Comparison of ENCODE assay signal across 10 cellular contexts in the genomic region with DNA sequence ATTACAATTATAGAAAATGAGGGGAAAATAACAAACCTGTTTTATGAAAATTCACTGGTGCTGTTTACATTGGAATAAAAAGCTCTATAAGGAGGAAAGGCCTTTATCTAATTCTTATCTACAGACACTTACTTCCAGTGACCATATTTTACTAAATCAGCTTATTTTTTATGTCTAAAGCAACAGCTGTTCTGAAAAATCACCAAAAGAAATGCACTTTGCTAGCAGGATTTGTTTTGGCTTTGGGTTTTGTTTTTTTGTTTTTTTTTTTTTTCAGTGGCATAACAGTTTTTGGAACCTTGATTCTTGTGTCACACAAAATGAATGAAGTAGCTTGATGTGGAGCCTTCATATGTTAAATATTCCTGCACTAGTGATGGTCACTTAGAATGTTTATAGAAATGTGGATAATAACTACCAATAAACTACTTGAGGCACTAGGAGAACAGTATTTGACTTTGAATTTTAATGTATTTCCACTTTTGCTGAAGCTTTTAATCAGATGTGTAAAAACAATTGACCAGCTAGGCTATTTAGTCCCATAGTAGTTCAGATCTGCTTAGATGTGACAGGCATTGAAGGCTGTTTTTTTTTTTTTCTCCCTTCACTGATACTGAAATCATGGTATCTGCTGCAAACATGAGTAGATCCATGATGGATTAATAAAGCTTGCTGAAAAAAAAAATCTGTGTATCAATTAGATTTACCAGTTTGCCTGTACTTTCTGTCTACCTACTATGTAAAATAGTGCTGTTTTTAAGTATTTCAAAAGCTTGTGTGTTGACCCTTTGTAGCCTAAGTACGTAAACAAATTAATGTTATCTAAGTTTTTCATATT. TPM values are rescaled to one million over a fixed set of nuclear protein-coding genes. Genes with fewer than 3 reads are reported as not detected.
A peak's percentile ranks its signal among the peaks of the same experiment; 100 is the strongest.
DNase-seq lines count a peak whose midpoint lies in the region; ATAC-seq, FAIRE-seq and TF ChIP-seq lines count a peak whose summit lies in the region.
"Had no signal": no experiment of that assay in that cellular context is flagged by ENCODE, and none has a peak within 500 bp of the region (broad histone marks: within the 10 kb centered on the region; RNA-seq: fewer than 3 reads in every experiment).

No MANE protein-coding gene starts in this region.

- no peak for ATAC-seq in naive thymus-derived CD4-positive, alpha-beta T cell
- ATAC-seq: mucosa of descending colon had no signal

- H3K79me2 ChIP-seq in endothelial cell of umbilical vein (ENCODE audit: control insufficient read depth, insufficient read depth, low read length) (peaks cover 44% of the 10 kb centered on the region), neural progenitor cell (ENCODE audit: low read depth) (peaks cover 77% of the 10 kb centered on the region)

- H3K27ac ChIP-seq in A673 (ENCODE audit: low read depth, low read length, poor library complexity, severe bottlenecking) (no peak overlapping the region), endothelial cell of umbilical vein (ENCODE audit: insufficient read depth, low read depth, low read length) (no peak overlapping the region), neural progenitor cell (no peak overlapping the region), SJCRH30 (no peak overlapping the region), brain microvascular endothelial cell (no peak overlapping the region)
- no peak overlapping the region for H3K27ac ChIP-seq in naive thymus-derived CD4-positive, alpha-beta T cell (ENCODE audit: low read depth, low read length)

- TF ChIP-seq CTCF in A673 (conservative IDR thresholded peaks at IDR 0.05; ENCODE audit: low read depth, low read length) (no peak), NB4 (IDR thresholded peaks at IDR 0.05; ENCODE audit: low read depth, low read length) (no peak), endothelial cell of umbilical vein (IDR thresholded peaks at IDR 0.05; ENCODE audit: extremely low read depth in 1 of 2, insufficient read depth in 1 of 2, low read depth in 1 of 2, low read length in 2 of 2) (no peak), neural progenitor cell (IDR thresholded peaks at IDR 0.05) (no peak), brain microvascular endothelial cell (IDR thresholded peaks at IDR 0.05; ENCODE audit: low read depth, low read length, missing control alignments) (no peak)

- no peaks in the 10 kb centered on the region for H3K9me3 ChIP-seq in A673 (ENCODE audit: low read depth, low read length, poor library complexity, severe bottlenecking)
- H3K9me3 ChIP-seq in endothelial cell of umbilical vein (replicated peaks; ENCODE audit: control insufficient read depth, insufficient read depth, low read length) = no peaks in the 10 kb centered on the region
- no peaks in the 10 kb centered on the region for H3K9me3 ChIP-seq in neural progenitor cell (ENCODE audit: low read depth)
- no peaks in the 10 kb centered on the region for H3K9me3 ChIP-seq in SJCRH30 (replicated peaks)
- H3K9me3 ChIP-seq in naive thymus-derived CD4-positive, alpha-beta T cell (ENCODE audit: control insufficient read depth in 2 of 3, low read length in 3 of 3) = no peaks in the 10 kb centered on the region
- H3K9me3 ChIP-seq: mucosa of descending colon had no signal

- in situ Hi-C loops in brain microvascular endothelial cell (cut with HindIII; ENCODE audit: low pct_ligation_motif_present, low sequenced_read_pairs) = no loop called here

- H3K4me1 ChIP-seq in A673 (ENCODE audit: insufficient read depth, low read length, poor library complexity, severe bottlenecking) = peaks cover 11% of the 10 kb centered on the region
- H3K4me1 ChIP-seq in endothelial cell of umbilical vein (ENCODE audit: control insufficient read depth, extremely low read depth, insufficient read depth, low read length) = peaks cover 18% of the 10 kb centered on the region
- H3K4me1 ChIP-seq in neural progenitor cell = peaks cover 27% of the 10 kb centered on the region
- peaks cover 4% of the 10 kb centered on the region for H3K4me1 ChIP-seq in SJCRH30
- H3K4me1 ChIP-seq in naive thymus-derived CD4-positive, alpha-beta T cell (ENCODE audit: control insufficient read depth in 2 of 2, insufficient read depth in 2 of 2, low read length in 2 of 2) = peaks cover 5 to 14% of the 10 kb centered on the region in 2 donors

- no peak overlapping the region for H2AFZ ChIP-seq in endothelial cell of umbilical vein (ENCODE audit: low read depth, low read length)
- no peak overlapping the region for H2AFZ ChIP-seq in neural progenitor cell (replicated peaks)

- FAIRE-seq in endothelial cell of umbilical vein (lab: Jason Lieb, UNC) = no peak

- H3K9me1 ChIP-seq in endothelial cell of umbilical vein (replicated peaks; ENCODE audit: control insufficient read depth, extremely low read depth, insufficient read depth, low read length) = no peaks in the 10 kb centered on the region

- no peak for DNase-seq in A673 (ENCODE audit: low spot score)
- no peak for DNase-seq in NB4 (ENCODE audit: low read depth)
- DNase-seq in endothelial cell of umbilical vein (ENCODE audit: low read depth, low spot score) = peak; percentile 44
- no peak for DNase-seq in neural progenitor cell (ENCODE audit: low spot score)
- no peak for DNase-seq in SJCRH30
- DNase-seq in brain microvascular endothelial cell = no peak
- DNase-seq in naive thymus-derived CD4-positive, alpha-beta T cell = no peak
- DNase-seq in MV-4-11 (lab: John Stamatoyannopoulos, UW) = no peak
- DNase-seq: mucosa of descending colon; stimulated activated CD4-positive, alpha-beta T cell treated with anti-CD3 and anti-CD28 coated beads, Interleukin-1b, Interleukin-23, amount 100 ng/mL, for 48 hours had no signal

- H3F3A ChIP-seq in neural progenitor cell (ENCODE audit: low read depth) = peaks cover 21% of the 10 kb centered on the region

- dilution Hi-C loops in endothelial cell of umbilical vein (cut with MboI; ENCODE audit: extremely low pct_ligation_motif_present, low sequenced_read_pairs) = no loop called here

- H3K27me3 Mint-ChIP-seq in neural progenitor cell (ENCODE audit: insufficient read depth, low read depth) = peaks cover 3% of the 10 kb centered on the region
- H3K27me3 Mint-ChIP-seq in naive thymus-derived CD4-positive, alpha-beta T cell = no peaks in the 10 kb centered on the region

- peaks cover 4% of the 10 kb centered on the region for H4K20me1 ChIP-seq in endothelial cell of umbilical vein (replicated peaks; ENCODE audit: control insufficient read depth, extremely low read depth, insufficient read depth, low read length)
- H4K20me1 ChIP-seq in neural progenitor cell (ENCODE audit: low read depth) = peaks cover 8% of the 10 kb centered on the region

- BruUV-seq in A673 (replicated peaks; lab: Mats Ljungman, UMichigan) (no TSS peak), endothelial cell of umbilical vein (replicated peaks; lab: Mats Ljungman, UMichigan) (no TSS peak)

- intact Hi-C loops in A673 (cut with micrococcal nuclease; ENCODE audit: unreplicated experiment) (no loop called here), endothelial cell of umbilical vein (cut with micrococcal nuclease) (no loop called here)
- intact Hi-C loops in naive thymus-derived CD4-positive, alpha-beta T cell (cut with micrococcal nuclease) = no loop called here

- H3K9ac ChIP-seq in endothelial cell of umbilical vein (replicated peaks; ENCODE audit: extremely low read depth, insufficient read depth, low read length) = peak overlapping the region; percentile 12
- H3K9ac ChIP-seq in neural progenitor cell = peak overlapping the region; percentile 6

- peak overlapping the region; percentile 25 for H3K4me3 ChIP-seq in A673 (ENCODE audit: low read depth, low read length, poor library complexity, severe bottlenecking)
- peak overlapping the region; percentile 72 for H3K4me3 ChIP-seq in NB4 (ENCODE audit: low read depth, low read length)
- peak overlapping the region; percentile 9 to 93 (median 85) for H3K4me3 ChIP-seq in endothelial cell of umbilical vein (replicated peaks in 1 of 3; ENCODE audit: insufficient read depth in 1 of 3, low read depth in 1 of 3, low read length in 3 of 3)
- peak overlapping the region; percentile 75 for H3K4me3 ChIP-seq in neural progenitor cell
- no peak overlapping the region for H3K4me3 ChIP-seq in SJCRH30
- H3K4me3 ChIP-seq in brain microvascular endothelial cell (ENCODE audit: low read depth, low read length) = no peak overlapping the region
- no peak overlapping the region for H3K4me3 ChIP-seq in naive thymus-derived CD4-positive, alpha-beta T cell (ENCODE audit: low read length)
- H3K4me3 ChIP-seq: mucosa of descending colon had no signal

- no peaks in the 10 kb centered on the region for H3K27me3 ChIP-seq in A673 (replicated peaks; ENCODE audit: insufficient read depth, low read depth, low read length, poor library complexity)
- no peaks in the 10 kb centered on the region for H3K27me3 ChIP-seq in endothelial cell of umbilical vein (ENCODE audit: control insufficient read depth in 2 of 2, insufficient read depth in 2 of 2, low read length in 2 of 2)
- peaks cover 7% of the 10 kb centered on the region for H3K27me3 ChIP-seq in neural progenitor cell
- H3K27me3 ChIP-seq in SJCRH30 = no peaks in the 10 kb centered on the region
- H3K27me3 ChIP-seq in brain microvascular endothelial cell (replicated peaks) = no peaks in the 10 kb centered on the region
- H3K27me3 ChIP-seq in naive thymus-derived CD4-positive, alpha-beta T cell (ENCODE audit: control insufficient read depth in 2 of 2, insufficient read depth in 2 of 2, low read length in 2 of 2) = no peaks in the 10 kb centered on the region

- H3K4me1 Mint-ChIP-seq in neural progenitor cell = peaks cover 36% of the 10 kb centered on the region
- H3K4me1 Mint-ChIP-seq in naive thymus-derived CD4-positive, alpha-beta T cell = peaks cover 13 to 51% (median 29%) of the 10 kb centered on the region in 7 donors

- H3K36me3 Mint-ChIP-seq in neural progenitor cell = peaks cover 34% of the 10 kb centered on the region
- H3K36me3 Mint-ChIP-seq in naive thymus-derived CD4-positive, alpha-beta T cell = peaks cover 0 to 10% (median 0%) of the 10 kb centered on the region in 5 donors

- CTCF ChIA-PET in A673 (lab: Charles Lee) (no interaction called here), endothelial cell of umbilical vein (lab: Charles Lee) (interaction anchor here (0.7 to 12.2 kb wide), 8 partner anchors 26 to 572 kb away, joined by 3 to 219 read pairs (median 4); no protein-coding TSS in a partner anchor)
- CTCF ChIA-PET in naive thymus-derived CD4-positive, alpha-beta T cell (lab: Charles Lee) = interaction anchor here (0.6 to 1.5 kb wide), 5 partner anchors 49 to 1058 kb away, joined by 3 to 8 read pairs (median 5); no protein-coding TSS in a partner anchor

- H3K4me3 Mint-ChIP-seq in neural progenitor cell = peak overlapping the region; percentile 99
- no peak overlapping the region for H3K4me3 Mint-ChIP-seq in naive thymus-derived CD4-positive, alpha-beta T cell

- peak overlapping the region; percentile 52 for H3K27ac Mint-ChIP-seq in neural progenitor cell
- H3K27ac Mint-ChIP-seq in naive thymus-derived CD4-positive, alpha-beta T cell = peak overlapping the region in 1 of 9 donors; percentile 20

- POLR2A ChIA-PET in A673 (lab: Charles Lee; ENCODE audit: low non-redundant PET) = interaction anchor here (0.7 kb wide), 1 partner anchor 39 kb away, joined by 6 read pairs; no protein-coding TSS in a partner anchor
- POLR2A ChIA-PET in endothelial cell of umbilical vein (lab: Charles Lee) = interaction anchor here (0.7 to 3.0 kb wide), 4 partner anchors 38 to 529 kb away, joined by 4 to 10 read pairs (median 4); no protein-coding TSS in a partner anchor
- POLR2A ChIA-PET in naive thymus-derived CD4-positive, alpha-beta T cell (lab: Charles Lee) = interaction anchor here (0.6 to 0.7 kb wide), 2 partner anchors 24 to 56 kb away, joined by 3 read pairs; no protein-coding TSS in a partner anchor

- H3K36me3 ChIP-seq in A673 (ENCODE audit: insufficient read depth, low read length, poor library complexity, severe bottlenecking) = no peaks in the 10 kb centered on the region
- H3K36me3 ChIP-seq in endothelial cell of umbilical vein (ENCODE audit: control insufficient read depth in 2 of 2, extremely low read depth in 1 of 2, insufficient read depth in 2 of 2, low read length in 2 of 2) = no peaks in the 10 kb centered on the region
- no peaks in the 10 kb centered on the region for H3K36me3 ChIP-seq in neural progenitor cell
- H3K36me3 ChIP-seq in SJCRH30 = no peaks in the 10 kb centered on the region
- no peaks in the 10 kb centered on the region for H3K36me3 ChIP-seq in brain microvascular endothelial cell (replicated peaks)
- H3K36me3 ChIP-seq in naive thymus-derived CD4-positive, alpha-beta T cell (ENCODE audit: control insufficient read depth in 2 of 3, insufficient read depth in 3 of 3, low read length in 3 of 3) = peaks cover 0 to 6% (median 0%) of the 10 kb centered on the region in 3 experiments

- H3K4me2 ChIP-seq in endothelial cell of umbilical vein (ENCODE audit: insufficient read depth, low read length) (peak overlapping the region; percentile 92), neural progenitor cell (peak overlapping the region; percentile 77)

- peaks cover 8% of the 10 kb centered on the region for H3K9me3 Mint-ChIP-seq in neural progenitor cell
- H3K9me3 Mint-ChIP-seq in naive thymus-derived CD4-positive, alpha-beta T cell = no peaks in the 10 kb centered on the region

- TF ChIP-seq POLR2A in NB4 (IDR thresholded peaks at IDR 0.05; ENCODE audit: extremely low read depth, insufficient read length) (no peak), endothelial cell of umbilical vein (IDR thresholded peaks at IDR 0.05; ENCODE audit: low read depth, low read length) (no peak)

RNA-seq across cellular contexts. Expression of gene ARL4A, which starts 2.8 kb away (rescaled TPM):
- total RNA-seq in A673 (2021) = 15.9 and 18.3 TPM in 2 replicates
- total RNA-seq in endothelial cell of umbilical vein = 30.7 and 34.1 TPM in 2 replicates
- 28.0 and 43.2 TPM in 2 replicates for polyA plus RNA-seq in endothelial cell of umbilical vein
- polyA plus RNA-seq in endothelial cell of umbilical vein (2011; cell fraction: cytosol; rRNA removed) = 47.0 and 47.2 TPM in 2 replicates
- polyA plus RNA-seq in endothelial cell of umbilical vein (2011; cell fraction: nucleus; rRNA removed) = 36.1 and 43.2 TPM in 2 replicates
- polyA plus RNA-seq in endothelial cell of umbilical vein (2012) = 78.0 and 102 TPM in 2 replicates
- 43.3 and 45.7 TPM in 2 replicates for polyA minus RNA-seq in endothelial cell of umbilical vein
- 16.2 TPM for polyA minus RNA-seq in endothelial cell of umbilical vein (2011; cell fraction: cytosol; rRNA and poly(A)+ RNA removed)
- 58.6 and 65.7 TPM in 2 replicates for polyA minus RNA-seq in endothelial cell of umbilical vein (2011; cell fraction: nucleus; rRNA and poly(A)+ RNA removed)
- total RNA-seq in neural progenitor cell (ENCODE audit: low replicate concordance) = 36.4 and 43.5 TPM in 2 replicates
- 0.81 and 1.5 TPM in 2 replicates for total RNA-seq in SJCRH30 (2014; rRNA removed; shearing (Covaris generic))
- total RNA-seq in naive thymus-derived CD4-positive, alpha-beta T cell = 10 to 100 TPM in 3 of 5 experiments, 1 to 10 TPM in 2; 5.5 to 97.4 (median 11.6) TPM
- 10 to 100 TPM; 18.9 to 22.7 TPM for polyA plus RNA-seq in naive thymus-derived CD4-positive, alpha-beta T cell

Comparison
In these comparisons a context has a peak if more than half of its experiments do, and no peak if none do; other contexts are left out.
1. H3K4me3 ChIP-seq: peak in A673 (single experiment), NB4 (single experiment), endothelial cell of umbilical vein (3 of 3) and neural progenitor cell (single experiment); none in SJCRH30 (single experiment), brain microvascular endothelial cell (single experiment) and naive thymus-derived CD4-positive, alpha-beta T cell (single experiment).